1 cellular context compared by ENCODE assay signal in the genomic region with DNA sequence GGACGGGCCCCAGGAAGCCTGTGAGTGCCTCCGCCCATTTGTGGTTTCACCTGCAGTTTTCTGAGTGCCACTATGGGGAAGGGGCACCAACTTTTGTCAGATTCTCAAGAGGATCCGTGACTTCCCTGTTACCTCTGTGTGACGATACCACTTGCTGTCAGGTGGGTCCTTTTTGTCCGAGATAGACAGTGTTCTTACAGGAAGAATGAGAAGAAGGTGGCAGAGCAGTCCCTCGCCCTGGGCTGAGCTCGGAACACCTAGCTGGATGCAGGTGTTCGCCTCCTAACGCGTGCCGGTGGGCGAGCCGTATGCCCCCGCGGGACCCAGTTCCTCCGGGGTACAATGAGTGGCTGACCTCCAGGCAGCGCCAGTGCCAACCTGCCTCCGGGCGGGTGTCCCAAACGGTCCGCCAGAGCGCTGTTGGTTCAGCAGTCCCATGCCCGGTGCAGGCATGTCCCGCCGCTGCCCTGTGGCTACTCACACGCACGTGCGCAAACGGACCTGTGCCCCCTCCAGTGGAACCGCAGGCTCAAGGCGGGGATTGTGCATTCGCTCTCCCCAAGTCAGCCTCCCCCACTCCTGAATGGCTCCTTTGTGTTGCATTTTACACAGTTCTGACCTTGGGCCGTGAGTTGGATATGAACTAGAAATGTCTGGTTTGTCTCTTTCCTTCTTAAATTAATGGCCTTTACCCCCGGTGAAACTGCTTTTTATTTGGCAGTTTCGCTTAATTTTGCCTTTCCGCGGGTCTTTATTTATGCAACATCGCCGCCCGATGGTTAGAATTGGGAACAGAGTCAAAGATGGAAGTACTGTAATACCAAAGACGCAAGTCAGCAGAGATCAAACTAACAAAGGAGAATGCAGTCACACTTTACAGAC.
TF ChIP-seq lines count a peak whose summit lies in the region.

No MANE protein-coding gene starts in this region.

TF ChIP-seq in K562, 482 proteins besides CTCF, POLR2A, EP300 and RAD21 (continued from another document and continues in another):
- TF ChIP-seq, protein P1, sequence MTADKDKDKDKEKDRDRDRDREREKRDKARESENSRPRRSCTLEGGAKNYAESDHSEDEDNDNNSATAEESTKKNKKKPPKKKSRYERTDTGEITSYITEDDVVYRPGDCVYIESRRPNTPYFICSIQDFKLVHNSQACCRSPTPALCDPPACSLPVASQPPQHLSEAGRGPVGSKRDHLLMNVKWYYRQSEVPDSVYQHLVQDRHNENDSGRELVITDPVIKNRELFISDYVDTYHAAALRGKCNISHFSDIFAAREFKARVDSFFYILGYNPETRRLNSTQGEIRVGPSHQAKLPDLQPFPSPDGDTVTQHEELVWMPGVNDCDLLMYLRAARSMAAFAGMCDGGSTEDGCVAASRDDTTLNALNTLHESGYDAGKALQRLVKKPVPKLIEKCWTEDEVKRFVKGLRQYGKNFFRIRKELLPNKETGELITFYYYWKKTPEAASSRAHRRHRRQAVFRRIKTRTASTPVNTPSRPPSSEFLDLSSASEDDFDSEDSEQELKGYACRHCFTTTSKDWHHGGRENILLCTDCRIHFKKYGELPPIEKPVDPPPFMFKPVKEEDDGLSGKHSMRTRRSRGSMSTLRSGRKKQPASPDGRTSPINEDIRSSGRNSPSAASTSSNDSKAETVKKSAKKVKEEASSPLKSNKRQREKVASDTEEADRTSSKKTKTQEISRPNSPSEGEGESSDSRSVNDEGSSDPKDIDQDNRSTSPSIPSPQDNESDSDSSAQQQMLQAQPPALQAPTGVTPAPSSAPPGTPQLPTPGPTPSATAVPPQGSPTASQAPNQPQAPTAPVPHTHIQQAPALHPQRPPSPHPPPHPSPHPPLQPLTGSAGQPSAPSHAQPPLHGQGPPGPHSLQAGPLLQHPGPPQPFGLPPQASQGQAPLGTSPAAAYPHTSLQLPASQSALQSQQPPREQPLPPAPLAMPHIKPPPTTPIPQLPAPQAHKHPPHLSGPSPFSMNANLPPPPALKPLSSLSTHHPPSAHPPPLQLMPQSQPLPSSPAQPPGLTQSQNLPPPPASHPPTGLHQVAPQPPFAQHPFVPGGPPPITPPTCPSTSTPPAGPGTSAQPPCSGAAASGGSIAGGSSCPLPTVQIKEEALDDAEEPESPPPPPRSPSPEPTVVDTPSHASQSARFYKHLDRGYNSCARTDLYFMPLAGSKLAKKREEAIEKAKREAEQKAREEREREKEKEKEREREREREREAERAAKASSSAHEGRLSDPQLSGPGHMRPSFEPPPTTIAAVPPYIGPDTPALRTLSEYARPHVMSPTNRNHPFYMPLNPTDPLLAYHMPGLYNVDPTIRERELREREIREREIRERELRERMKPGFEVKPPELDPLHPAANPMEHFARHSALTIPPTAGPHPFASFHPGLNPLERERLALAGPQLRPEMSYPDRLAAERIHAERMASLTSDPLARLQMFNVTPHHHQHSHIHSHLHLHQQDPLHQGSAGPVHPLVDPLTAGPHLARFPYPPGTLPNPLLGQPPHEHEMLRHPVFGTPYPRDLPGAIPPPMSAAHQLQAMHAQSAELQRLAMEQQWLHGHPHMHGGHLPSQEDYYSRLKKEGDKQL (CRISPR knock-in tag; IDR thresholded peaks at IDR 0.05; ENCODE audit: borderline replicate concordance) = no peak
- peak; percentile 83 for TF ChIP-seq STAG1 (CRISPR knock-in tag; IDR thresholded peaks at IDR 0.05; ENCODE audit: borderline replicate concordance)
- TF ChIP-seq ZNF431 (CRISPR knock-in tag; IDR thresholded peaks at IDR 0.05) = no peak
- TF ChIP-seq, protein P2, sequence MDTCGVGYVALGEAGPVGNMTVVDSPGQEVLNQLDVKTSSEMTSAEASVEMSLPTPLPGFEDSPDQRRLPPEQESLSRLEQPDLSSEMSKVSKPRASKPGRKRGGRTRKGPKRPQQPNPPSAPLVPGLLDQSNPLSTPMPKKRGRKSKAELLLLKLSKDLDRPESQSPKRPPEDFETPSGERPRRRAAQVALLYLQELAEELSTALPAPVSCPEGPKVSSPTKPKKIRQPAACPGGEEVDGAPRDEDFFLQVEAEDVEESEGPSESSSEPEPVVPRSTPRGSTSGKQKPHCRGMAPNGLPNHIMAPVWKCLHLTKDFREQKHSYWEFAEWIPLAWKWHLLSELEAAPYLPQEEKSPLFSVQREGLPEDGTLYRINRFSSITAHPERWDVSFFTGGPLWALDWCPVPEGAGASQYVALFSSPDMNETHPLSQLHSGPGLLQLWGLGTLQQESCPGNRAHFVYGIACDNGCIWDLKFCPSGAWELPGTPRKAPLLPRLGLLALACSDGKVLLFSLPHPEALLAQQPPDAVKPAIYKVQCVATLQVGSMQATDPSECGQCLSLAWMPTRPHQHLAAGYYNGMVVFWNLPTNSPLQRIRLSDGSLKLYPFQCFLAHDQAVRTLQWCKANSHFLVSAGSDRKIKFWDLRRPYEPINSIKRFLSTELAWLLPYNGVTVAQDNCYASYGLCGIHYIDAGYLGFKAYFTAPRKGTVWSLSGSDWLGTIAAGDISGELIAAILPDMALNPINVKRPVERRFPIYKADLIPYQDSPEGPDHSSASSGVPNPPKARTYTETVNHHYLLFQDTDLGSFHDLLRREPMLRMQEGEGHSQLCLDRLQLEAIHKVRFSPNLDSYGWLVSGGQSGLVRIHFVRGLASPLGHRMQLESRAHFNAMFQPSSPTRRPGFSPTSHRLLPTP (IDR thresholded peaks at IDR 0.05; ENCODE audit: borderline replicate concordance, extremely low read depth, insufficient read length) = no peak
- TF ChIP-seq PURB (CRISPR knock-in tag; IDR thresholded peaks at IDR 0.05; ENCODE audit: low read depth) = no peak
- no peak for TF ChIP-seq HDAC8 (tag; IDR thresholded peaks at IDR 0.05)
- no peak for TF ChIP-seq KDM2B (CRISPR knock-in tag; IDR thresholded peaks at IDR 0.05)
- no peak for TF ChIP-seq PYGO2 (tag; IDR thresholded peaks at IDR 0.05)
- TF ChIP-seq, protein P3, sequence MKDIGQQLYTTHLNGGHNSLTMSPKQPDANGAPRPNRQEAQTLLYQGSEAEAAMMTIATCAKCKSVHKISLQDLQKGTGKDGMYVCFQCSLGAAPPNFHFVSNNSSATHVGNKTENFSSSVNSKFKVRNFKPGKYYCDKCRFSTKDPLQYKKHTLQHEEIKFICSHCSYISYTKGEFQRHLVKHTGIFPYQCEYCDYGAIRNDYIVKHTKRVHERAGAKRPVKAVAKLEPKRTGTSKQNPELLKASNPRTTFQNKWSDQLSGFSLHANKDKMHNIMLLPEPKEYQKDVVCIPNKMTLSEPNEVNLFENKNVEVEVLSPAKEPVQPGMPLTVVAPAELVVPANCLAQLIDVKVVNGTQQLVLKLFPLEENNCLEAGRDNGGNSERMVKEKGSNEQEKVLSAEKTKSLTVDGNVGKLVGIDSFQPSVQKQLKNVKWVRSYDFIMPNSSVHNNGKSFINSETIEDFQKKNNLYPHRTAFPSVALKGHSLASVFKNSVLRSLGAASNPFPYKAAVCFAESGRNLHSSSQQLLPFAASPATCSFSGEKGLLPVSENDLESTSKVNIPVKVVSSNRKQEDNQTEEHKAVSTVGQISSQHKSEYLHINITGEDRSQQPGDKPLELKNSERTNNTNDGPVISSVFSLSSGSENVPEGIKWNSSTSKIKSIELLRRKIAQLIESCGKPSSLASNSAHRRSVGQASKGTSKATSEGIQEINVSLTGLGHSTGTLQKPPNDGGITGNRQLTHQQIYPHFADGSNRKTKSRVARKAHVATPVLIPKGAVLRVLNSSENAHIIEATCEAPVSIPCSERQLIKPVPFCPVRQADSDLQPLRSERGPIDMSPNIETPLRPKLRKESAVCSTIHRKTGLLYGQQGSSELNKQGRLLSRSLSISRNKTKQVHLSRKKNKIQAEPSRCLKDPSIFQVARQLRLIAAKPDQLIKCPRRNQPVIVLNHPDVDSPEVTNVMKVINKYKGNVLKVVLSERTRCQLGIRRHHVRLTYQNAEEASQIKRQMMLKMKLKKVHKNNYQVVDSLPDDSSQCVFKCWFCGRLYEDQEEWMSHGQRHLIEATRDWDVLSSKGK (CRISPR knock-in tag; IDR thresholded peaks at IDR 0.05) = no peak
- no peak for TF ChIP-seq MXI1 (IDR thresholded peaks at IDR 0.05; ENCODE audit: low read depth, low read length)
- TF ChIP-seq NFIC (IDR thresholded peaks at IDR 0.05) = peak; percentile 2; the same call in 1 of the 2 replicates
- no peak for TF ChIP-seq HSF4 (CRISPR knock-in tag; IDR thresholded peaks at IDR 0.05; ENCODE audit: borderline replicate concordance)
- TF ChIP-seq ZNF785 (CRISPR knock-in tag; IDR thresholded peaks at IDR 0.05) = no peak
- no peak for TF ChIP-seq POLR3A (IDR thresholded peaks at IDR 0.05; ENCODE audit: borderline replicate concordance, extremely low read depth, insufficient read depth, insufficient read length)
- TF ChIP-seq, protein P4, sequence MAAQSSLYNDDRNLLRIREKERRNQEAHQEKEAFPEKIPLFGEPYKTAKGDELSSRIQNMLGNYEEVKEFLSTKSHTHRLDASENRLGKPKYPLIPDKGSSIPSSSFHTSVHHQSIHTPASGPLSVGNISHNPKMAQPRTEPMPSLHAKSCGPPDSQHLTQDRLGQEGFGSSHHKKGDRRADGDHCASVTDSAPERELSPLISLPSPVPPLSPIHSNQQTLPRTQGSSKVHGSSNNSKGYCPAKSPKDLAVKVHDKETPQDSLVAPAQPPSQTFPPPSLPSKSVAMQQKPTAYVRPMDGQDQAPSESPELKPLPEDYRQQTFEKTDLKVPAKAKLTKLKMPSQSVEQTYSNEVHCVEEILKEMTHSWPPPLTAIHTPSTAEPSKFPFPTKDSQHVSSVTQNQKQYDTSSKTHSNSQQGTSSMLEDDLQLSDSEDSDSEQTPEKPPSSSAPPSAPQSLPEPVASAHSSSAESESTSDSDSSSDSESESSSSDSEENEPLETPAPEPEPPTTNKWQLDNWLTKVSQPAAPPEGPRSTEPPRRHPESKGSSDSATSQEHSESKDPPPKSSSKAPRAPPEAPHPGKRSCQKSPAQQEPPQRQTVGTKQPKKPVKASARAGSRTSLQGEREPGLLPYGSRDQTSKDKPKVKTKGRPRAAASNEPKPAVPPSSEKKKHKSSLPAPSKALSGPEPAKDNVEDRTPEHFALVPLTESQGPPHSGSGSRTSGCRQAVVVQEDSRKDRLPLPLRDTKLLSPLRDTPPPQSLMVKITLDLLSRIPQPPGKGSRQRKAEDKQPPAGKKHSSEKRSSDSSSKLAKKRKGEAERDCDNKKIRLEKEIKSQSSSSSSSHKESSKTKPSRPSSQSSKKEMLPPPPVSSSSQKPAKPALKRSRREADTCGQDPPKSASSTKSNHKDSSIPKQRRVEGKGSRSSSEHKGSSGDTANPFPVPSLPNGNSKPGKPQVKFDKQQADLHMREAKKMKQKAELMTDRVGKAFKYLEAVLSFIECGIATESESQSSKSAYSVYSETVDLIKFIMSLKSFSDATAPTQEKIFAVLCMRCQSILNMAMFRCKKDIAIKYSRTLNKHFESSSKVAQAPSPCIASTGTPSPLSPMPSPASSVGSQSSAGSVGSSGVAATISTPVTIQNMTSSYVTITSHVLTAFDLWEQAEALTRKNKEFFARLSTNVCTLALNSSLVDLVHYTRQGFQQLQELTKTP (IDR thresholded peaks at IDR 0.05; ENCODE audit: low read depth in 1 of 2, partially characterized antibody in 2 of 2) = no peak
- TF ChIP-seq, protein P5, sequence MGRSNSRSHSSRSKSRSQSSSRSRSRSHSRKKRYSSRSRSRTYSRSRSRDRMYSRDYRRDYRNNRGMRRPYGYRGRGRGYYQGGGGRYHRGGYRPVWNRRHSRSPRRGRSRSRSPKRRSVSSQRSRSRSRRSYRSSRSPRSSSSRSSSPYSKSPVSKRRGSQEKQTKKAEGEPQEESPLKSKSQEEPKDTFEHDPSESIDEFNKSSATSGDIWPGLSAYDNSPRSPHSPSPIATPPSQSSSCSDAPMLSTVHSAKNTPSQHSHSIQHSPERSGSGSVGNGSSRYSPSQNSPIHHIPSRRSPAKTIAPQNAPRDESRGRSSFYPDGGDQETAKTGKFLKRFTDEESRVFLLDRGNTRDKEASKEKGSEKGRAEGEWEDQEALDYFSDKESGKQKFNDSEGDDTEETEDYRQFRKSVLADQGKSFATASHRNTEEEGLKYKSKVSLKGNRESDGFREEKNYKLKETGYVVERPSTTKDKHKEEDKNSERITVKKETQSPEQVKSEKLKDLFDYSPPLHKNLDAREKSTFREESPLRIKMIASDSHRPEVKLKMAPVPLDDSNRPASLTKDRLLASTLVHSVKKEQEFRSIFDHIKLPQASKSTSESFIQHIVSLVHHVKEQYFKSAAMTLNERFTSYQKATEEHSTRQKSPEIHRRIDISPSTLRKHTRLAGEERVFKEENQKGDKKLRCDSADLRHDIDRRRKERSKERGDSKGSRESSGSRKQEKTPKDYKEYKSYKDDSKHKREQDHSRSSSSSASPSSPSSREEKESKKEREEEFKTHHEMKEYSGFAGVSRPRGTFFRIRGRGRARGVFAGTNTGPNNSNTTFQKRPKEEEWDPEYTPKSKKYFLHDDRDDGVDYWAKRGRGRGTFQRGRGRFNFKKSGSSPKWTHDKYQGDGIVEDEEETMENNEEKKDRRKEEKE (IDR thresholded peaks at IDR 0.05; ENCODE audit: borderline replicate concordance in 1 of 2, control insufficient read depth in 1 of 2, low read depth in 2 of 2, low read length in 1 of 2) = no peak
- TF ChIP-seq C11orf30 (IDR thresholded peaks at IDR 0.05; ENCODE audit: low read depth) = peak; percentile 71
- TF ChIP-seq, protein P6, sequence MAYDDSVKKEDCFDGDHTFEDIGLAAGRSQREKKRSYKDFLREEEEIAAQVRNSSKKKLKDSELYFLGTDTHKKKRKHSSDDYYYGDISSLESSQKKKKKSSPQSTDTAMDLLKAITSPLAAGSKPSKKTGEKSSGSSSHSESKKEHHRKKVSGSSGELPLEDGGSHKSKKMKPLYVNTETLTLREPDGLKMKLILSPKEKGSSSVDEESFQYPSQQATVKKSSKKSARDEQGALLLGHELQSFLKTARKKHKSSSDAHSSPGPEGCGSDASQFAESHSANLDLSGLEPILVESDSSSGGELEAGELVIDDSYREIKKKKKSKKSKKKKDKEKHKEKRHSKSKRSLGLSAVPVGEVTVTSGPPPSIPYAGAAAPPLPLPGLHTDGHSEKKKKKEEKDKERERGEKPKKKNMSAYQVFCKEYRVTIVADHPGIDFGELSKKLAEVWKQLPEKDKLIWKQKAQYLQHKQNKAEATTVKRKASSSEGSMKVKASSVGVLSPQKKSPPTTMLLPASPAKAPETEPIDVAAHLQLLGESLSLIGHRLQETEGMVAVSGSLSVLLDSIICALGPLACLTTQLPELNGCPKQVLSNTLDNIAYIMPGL (CRISPR knock-in tag; IDR thresholded peaks at IDR 0.05) = no peak
- TF ChIP-seq ZNF121 (CRISPR knock-in tag; conservative IDR thresholded peaks at IDR 0.05) = no peak
- TF ChIP-seq ZNF175 (CRISPR knock-in tag; IDR thresholded peaks at IDR 0.05; ENCODE audit: low read depth) = no peak
- TF ChIP-seq ZNF197 (CRISPR knock-in tag; IDR thresholded peaks at IDR 0.05; ENCODE audit: low read depth) = no peak
- TF ChIP-seq NR1H2 (CRISPR knock-in tag; IDR thresholded peaks at IDR 0.05) = no peak
